7 cellular contexts compared by ENCODE assay signal in the genomic region with DNA sequence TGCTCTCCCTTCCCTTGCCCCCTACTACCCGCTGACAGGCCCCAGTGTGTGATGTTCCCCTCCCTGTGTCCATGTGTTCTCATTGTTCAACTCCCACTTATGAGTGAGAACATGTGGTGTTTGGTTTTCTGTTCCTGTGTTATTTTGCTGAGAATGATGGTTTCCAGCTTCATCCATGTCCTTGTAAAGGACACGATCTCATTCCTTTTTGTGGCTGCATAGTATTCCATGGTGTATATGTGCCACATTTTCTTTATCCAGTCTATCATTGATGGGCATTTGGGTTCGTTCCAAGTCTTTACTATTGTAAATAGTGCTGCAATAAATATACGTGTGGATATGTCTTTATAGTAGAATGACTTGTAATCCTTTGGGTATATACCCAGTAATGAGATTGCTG. TPM values are rescaled to one million over a fixed set of nuclear protein-coding genes. Genes with fewer than 3 reads are reported as not detected.
"Had no signal": no experiment of that assay in that cellular context is flagged by ENCODE, and none has a peak within 500 bp of the region (broad histone marks: within the 10 kb centered on the region; RNA-seq: fewer than 3 reads in every experiment).

No MANE protein-coding gene starts in this region.

RNA-seq across cellular contexts. Expression of gene CCR7, which starts 18.8 kb away (rescaled TPM):
- total RNA-seq: cardiac muscle cell, cerebellum, sigmoid colon, vagina had no signal
- polyA plus RNA-seq: cardiac muscle cell, neural cell had no signal

RNA-seq across cellular contexts. Expression of gene TNS4, which starts 45.1 kb away (rescaled TPM):
- total RNA-seq: body of pancreas, cardiac muscle cell, cerebellum, dorsolateral prefrontal cortex, sigmoid colon had no signal
- polyA plus RNA-seq: cardiac muscle cell, neural cell had no signal
